21 cellular contexts compared by ENCODE assay signal in the genomic region with DNA sequence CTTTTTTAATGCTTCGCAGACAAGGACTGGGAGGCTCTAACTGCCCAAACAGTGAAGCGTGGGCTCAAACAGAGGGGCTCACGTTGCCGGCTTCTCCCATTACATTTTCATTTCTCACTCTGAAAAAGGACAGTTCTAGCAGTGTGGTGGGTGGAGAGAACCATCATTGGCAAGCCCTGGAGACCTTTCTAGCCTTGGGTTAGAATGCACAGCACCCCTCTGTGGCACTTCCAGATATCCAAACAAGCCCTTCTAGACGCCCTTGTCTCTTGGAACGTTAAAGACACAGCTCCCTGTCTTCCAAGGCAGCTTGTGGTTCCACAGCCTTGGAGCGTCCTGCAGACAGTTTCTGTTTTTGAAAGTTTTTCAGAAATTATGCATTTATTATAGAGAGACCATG.
"Had no signal": no experiment of that assay in that cellular context is flagged by ENCODE, and none has a peak within 500 bp of the region (broad histone marks: within the 10 kb centered on the region; RNA-seq: fewer than 3 reads in every experiment).

No MANE protein-coding gene starts in this region.

- H3K36me3 Mint-ChIP-seq: activated naive CD4-positive, alpha-beta T cell treated with anti-CD3 and anti-CD28 coated beads, Interleukin-2, amount 10 ng/mL, durations not matched to agents 7 days and 5 days; stimulated activated naive B cell treated with anti-CD40 and anti-IgM and Interleukin-4, amounts not matched to agents 10 μg/mL and 1 μg/mL and 100 μg/mL, for 72 hours had no signal

- H3K27ac Mint-ChIP-seq: activated naive CD4-positive, alpha-beta T cell treated with anti-CD3 and anti-CD28 coated beads, Interleukin-2, amount 10 ng/mL, durations not matched to agents 7 days and 5 days; activated naive CD8-positive, alpha-beta T cell treated with anti-CD3 and anti-CD28 coated beads, Interleukin-2, amount 50 U/mL, for 24 hours; stimulated activated naive B cell treated with anti-CD40 and anti-IgM and Interleukin-4, amounts not matched to agents 10 μg/mL and 1 μg/mL and 100 μg/mL, for 72 hours; T-cell had no signal

- H3K4me2 ChIP-seq: hepatocyte had no signal

- H3K79me2 ChIP-seq: parathyroid adenoma had no signal

- H3K4me3 Mint-ChIP-seq: activated naive CD4-positive, alpha-beta T cell treated with anti-CD3 and anti-CD28 coated beads, Interleukin-2, amount 10 ng/mL, durations not matched to agents 7 days and 5 days; activated naive CD8-positive, alpha-beta T cell treated with anti-CD3 and anti-CD28 coated beads, Interleukin-2, amount 50 U/mL, for 24 hours; naive thymus-derived CD8-positive, alpha-beta T cell; stimulated activated naive B cell treated with anti-CD40 and anti-IgM and Interleukin-4, amounts not matched to agents 10 μg/mL and 1 μg/mL and 100 μg/mL, for 72 hours; T-cell had no signal

- H3K27ac ChIP-seq: breast epithelium, epithelial cell of prostate, hepatocyte, lower lobe of right lung, parathyroid adenoma, sigmoid colon, upper lobe of right lung had no signal

- H3K9ac ChIP-seq: parathyroid adenoma had no signal

- H2AFZ ChIP-seq: hepatocyte, parathyroid adenoma had no signal

- H3K27me3 Mint-ChIP-seq: activated naive CD8-positive, alpha-beta T cell treated with anti-CD3 and anti-CD28 coated beads, Interleukin-2, amount 50 U/mL, for 24 hours; naive thymus-derived CD8-positive, alpha-beta T cell had no signal

- H3K4me3 ChIP-seq: breast epithelium, hepatocyte, lower lobe of right lung, sigmoid colon, upper lobe of right lung had no signal

- H3K4me1 ChIP-seq: breast epithelium, parathyroid adenoma had no signal

- H3K9me3 Mint-ChIP-seq: activated naive CD4-positive, alpha-beta T cell treated with anti-CD3 and anti-CD28 coated beads, Interleukin-2, amount 10 ng/mL, durations not matched to agents 7 days and 5 days; activated naive CD8-positive, alpha-beta T cell treated with anti-CD3 and anti-CD28 coated beads, Interleukin-2, amount 50 U/mL, for 24 hours; naive thymus-derived CD8-positive, alpha-beta T cell; stimulated activated naive B cell treated with anti-CD40 and anti-IgM and Interleukin-4, amounts not matched to agents 10 μg/mL and 1 μg/mL and 100 μg/mL, for 72 hours; T-cell had no signal

- ATAC-seq: activated naive CD8-positive, alpha-beta T cell treated with anti-CD3 and anti-CD28 coated beads, Interleukin-2, amount 50 U/mL, for 24 hours; left cardiac atrium; lower lobe of right lung; naive thymus-derived CD8-positive, alpha-beta T cell; SK-N-SH treated with all-trans-retinoic acid at 6 μM for 48 hours; stimulated activated naive B cell treated with anti-CD40 and anti-IgM and Interleukin-4, amounts not matched to agents 10 μg/mL and 1 μg/mL and 100 μg/mL, for 72 hours; T-cell; upper lobe of right lung had no signal

- H3K27me3 ChIP-seq: breast epithelium, hepatocyte, sigmoid colon, upper lobe of right lung had no signal

- H3K36me3 ChIP-seq: breast epithelium, lower lobe of right lung had no signal

- DNase-seq: activated CD4-positive, CD25-positive, alpha-beta regulatory T cell treated with anti-CD3 and anti-CD28 coated beads, Interleukin-2, amount 50 U/mL, for 72 hours; activated naive CD4-positive, alpha-beta T cell treated with anti-CD3 and anti-CD28 coated beads, Interleukin-2, amount 10 ng/mL, durations not matched to agents 7 days and 5 days; activated naive CD8-positive, alpha-beta T cell treated with anti-CD3 and anti-CD28 coated beads, Interleukin-2, amount 50 U/mL, for 24 hours; aorta; cerebellar nuclear complex; dermis blood vessel endothelial cell; foreskin fibroblast; left cardiac atrium; lower lobe of right lung; naive thymus-derived CD8-positive, alpha-beta T cell; SIG-M5; sigmoid colon; stimulated activated CD4-positive, alpha-beta T cell treated with anti-CD3 and anti-CD28 coated beads, Interleukin-4, amount 100 ng/mL, for 4 hours; stimulated activated naive B cell treated with anti-CD40 and anti-IgM and Interleukin-4, amounts not matched to agents 10 μg/mL and 1 μg/mL and 100 μg/mL, for 72 hours; T-cell; upper lobe of right lung had no signal

- H3K9me3 ChIP-seq: breast epithelium, lower lobe of right lung, sigmoid colon, upper lobe of right lung had no signal
